9 cellular contexts compared by ENCODE assay signal in the genomic region with DNA sequence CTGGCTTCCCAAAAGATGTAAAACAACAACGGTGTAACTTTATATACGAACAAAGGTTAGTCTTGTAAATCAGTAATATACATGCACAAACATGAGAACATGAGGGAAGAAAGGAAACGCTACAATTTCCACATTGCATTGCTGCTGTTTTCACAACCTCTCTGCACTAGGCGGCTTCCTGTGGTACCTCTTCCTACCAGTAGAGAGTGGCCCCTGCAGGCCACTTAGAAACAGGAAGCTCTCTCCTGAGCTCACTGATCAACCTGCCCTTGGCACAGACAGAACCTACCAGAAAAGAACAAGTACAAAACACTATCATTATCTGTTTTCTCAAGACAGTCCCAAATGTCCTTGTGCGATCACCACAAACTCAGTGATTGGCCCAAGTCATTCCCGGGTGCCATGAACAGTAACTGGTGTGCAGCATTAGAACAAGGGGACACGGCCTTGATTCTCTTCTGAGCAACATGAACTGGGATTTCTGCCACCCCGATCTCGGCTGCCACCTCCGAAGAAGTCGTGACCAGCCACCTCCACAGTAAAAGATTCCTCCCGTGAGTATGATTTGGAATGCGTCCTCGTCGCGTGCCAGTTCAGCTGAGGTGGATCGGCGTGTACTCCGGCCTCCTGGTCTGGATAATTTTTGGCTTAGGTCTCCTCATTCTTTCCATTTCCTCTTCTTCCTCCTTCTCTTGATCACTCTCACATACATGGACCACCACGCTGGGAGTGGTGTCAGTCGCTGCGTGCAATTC. TPM values are rescaled to one million over a fixed set of nuclear protein-coding genes. Genes with fewer than 3 reads are reported as not detected.
DNase-seq lines count a peak whose midpoint lies in the region; ATAC-seq, FAIRE-seq and TF ChIP-seq lines count a peak whose summit lies in the region.
"Had no signal": no experiment of that assay in that cellular context is flagged by ENCODE, and none has a peak within 500 bp of the region (broad histone marks: within the 10 kb centered on the region; RNA-seq: fewer than 3 reads in every experiment).

No MANE protein-coding gene starts in this region.

- H3K9me3 Mint-ChIP-seq in MCF 10A (ENCODE audit: unreplicated experiment), result no peaks in the 10 kb centered on the region
- H3K9me3 Mint-ChIP-seq in neural crest cell, result no peaks in the 10 kb centered on the region

- intact Hi-C loops in MCF 10A (cut with micrococcal nuclease), result no loop called here

- CTCF ChIA-PET in MCF 10A (lab: Yijun Ruan, JAX), result interaction anchor here (0.5 to 0.7 kb wide), 3 partner anchors 10 to 111 kb away, joined by 3 to 4 read pairs (median 3); no protein-coding TSS in a partner anchor

- no peak overlapping the region for H3K4me3 ChIP-seq in GM12865 (ENCODE audit: low read depth, low read length)

- H3K27ac Mint-ChIP-seq in MCF 10A (ENCODE audit: low read depth, unreplicated experiment) (no peak overlapping the region), neural crest cell (ENCODE audit: unreplicated experiment) (no peak overlapping the region)

- peak; percentile 56 for DNase-seq in GM12865 (ENCODE audit: low read depth)
- DNase-seq in MV-4-11 (lab: John Stamatoyannopoulos, UW), result peak; percentile 83
- DNase-seq in MCF 10A (ENCODE audit: unreplicated experiment), result no peak
- no peak for DNase-seq in neural crest cell (ENCODE audit: low read depth, low spot score)
- DNase-seq in AG08396 (ENCODE audit: low spot score), result no peak
- DNase-seq in frontal cortex (ENCODE audit: low spot score in 2 of 2), result no peak

- H3K4me1 Mint-ChIP-seq in MCF 10A (ENCODE audit: insufficient read depth, unreplicated experiment) (peaks cover 11% of the 10 kb centered on the region), neural crest cell (peaks cover 16% of the 10 kb centered on the region)

- ATAC-seq in HG02610 (IDR thresholded peaks at IDR 0.05; ENCODE audit: unreplicated experiment) (no peak), GM18505 (IDR thresholded peaks at IDR 0.05; ENCODE audit: unreplicated experiment) (no peak)

- TF ChIP-seq CTCF in GM12865 (IDR thresholded peaks at IDR 0.05; ENCODE audit: insufficient read depth, low read depth, low read length, missing control alignments), result peak; percentile 36
- no peak for TF ChIP-seq CTCF in MCF 10A (IDR thresholded peaks at IDR 0.05; ENCODE audit: unreplicated experiment)
- peak; percentile 32 for TF ChIP-seq CTCF in neural crest cell (conservative IDR thresholded peaks at IDR 0.05)

- no peak for TF ChIP-seq POLR2A in GM18505 (IDR thresholded peaks at IDR 0.05; ENCODE audit: borderline replicate concordance, extremely low read depth, insufficient read depth, insufficient read length)

- POLR2A ChIA-PET in MCF 10A (lab: Yijun Ruan, JAX), result interaction anchor here (4.4 kb wide), 1 partner anchor 9 kb away, joined by 22 read pairs; no protein-coding TSS in a partner anchor

- peaks cover 16% of the 10 kb centered on the region for H3K36me3 Mint-ChIP-seq in MCF 10A (ENCODE audit: insufficient read depth, unreplicated experiment)
- peaks cover 17% of the 10 kb centered on the region for H3K36me3 Mint-ChIP-seq in neural crest cell (ENCODE audit: low read depth)

- H3K4me3 Mint-ChIP-seq in MCF 10A (ENCODE audit: unreplicated experiment) (no peak overlapping the region), neural crest cell (no peak overlapping the region)

- TSS peak; percentile 23 for BruUV-seq in MCF 10A (replicated peaks; lab: Mats Ljungman, UMichigan)

- H3K27me3 Mint-ChIP-seq in MCF 10A (ENCODE audit: insufficient read depth, unreplicated experiment) (no peaks in the 10 kb centered on the region), neural crest cell (ENCODE audit: low read depth) (no peaks in the 10 kb centered on the region)

- FAIRE-seq in frontal cortex (lab: Jason Lieb, UNC), result no peak
- FAIRE-seq: islet of Langerhans had no signal

RNA-seq across cellular contexts. Expression of gene KCNE1, which starts 5.7 kb away (rescaled TPM):
- total RNA-seq in MCF 10A (2022) (0.14 and 0.20 TPM in 2 replicates), neural crest cell (0.48 and 0.68 TPM in 2 replicates), frontal cortex (0.41 TPM)

Comparison
In these comparisons a context has a peak if more than half of its experiments do, and no peak if none do; other contexts are left out.
1. DNase-seq: peak in GM12865 (single experiment) and MV-4-11 (single experiment); none in MCF 10A (single experiment), neural crest cell (single experiment), AG08396 (single experiment) and frontal cortex (0 of 2).